10 cellular contexts compared by ENCODE assay signal in genomic region chr1:22089787-22090186, GRCh38. TPM values are rescaled to one million over a fixed set of nuclear protein-coding genes. Genes with fewer than 3 reads are reported as not detected.
A peak's percentile ranks its signal among the peaks of the same experiment; 100 is the strongest.
DNase-seq lines count a peak whose midpoint lies in the region; ATAC-seq and TF ChIP-seq lines count a peak whose summit lies in the region.
"Had no signal": no experiment of that assay in that cellular context is flagged by ENCODE, and none has a peak within 500 bp of the region (broad histone marks: within the 10 kb centered on the region; RNA-seq: fewer than 3 reads in every experiment).

No MANE protein-coding gene starts in this region.

- H3K27ac Mint-ChIP-seq in activated CD4-positive, alpha-beta memory T cell treated with anti-CD3 and anti-CD28 coated beads for 36 hours = peak overlapping the region; percentile 87
- H3K27ac Mint-ChIP-seq in immature natural killer cell = peak overlapping the region; percentile 77 to 89 (median 84)

- no peaks in the 10 kb centered on the region for H3K27me3 Mint-ChIP-seq in activated CD4-positive, alpha-beta memory T cell treated with anti-CD3 and anti-CD28 coated beads for 36 hours
- H3K27me3 Mint-ChIP-seq in immature natural killer cell (ENCODE audit: low read depth in 3 of 3) = peaks cover 0 to 2% (median 0%) of the 10 kb centered on the region in 3 donors

- DNase-seq in left ventricle myocardium inferior (no peak), cardiac septum (ENCODE audit: low spot score) (no peak), immature natural killer cell (no peak), upper lobe of right lung (no peak), A673 (ENCODE audit: low spot score) (no peak), NCI-H1694 (lab: John Stamatoyannopoulos, UW) (no peak)
- DNase-seq in activated CD4-positive, alpha-beta memory T cell treated with anti-CD3 and anti-CD28 coated beads for 36 hours = no peak
- DNase-seq: Karpas-422 had no signal

- no peak for TF ChIP-seq CTCF in left ventricle myocardium inferior (IDR thresholded peaks at IDR 0.05; ENCODE audit: borderline replicate concordance)
- TF ChIP-seq CTCF in upper lobe of right lung (IDR thresholded peaks at IDR 0.05) = no peak
- no peak for TF ChIP-seq CTCF in A673 (conservative IDR thresholded peaks at IDR 0.05; ENCODE audit: low read depth, low read length)

- no peaks in the 10 kb centered on the region for H3K27me3 ChIP-seq in left ventricle myocardium inferior (ENCODE audit: low read depth)
- no peaks in the 10 kb centered on the region for H3K27me3 ChIP-seq in upper lobe of right lung
- H3K27me3 ChIP-seq in A673 (replicated peaks; ENCODE audit: insufficient read depth, low read depth, low read length, poor library complexity) = no peaks in the 10 kb centered on the region

- POLR2A ChIA-PET in activated CD4-positive, alpha-beta memory T cell treated with anti-CD3 and anti-CD28 coated beads for 36 hours (lab: Charles Lee) = interaction anchor here (1.0 to 1.1 kb wide), 2 partner anchors 15 to 37 kb away, joined by 3 to 4 read pairs; partner anchors contain the start of gene CDC42
- POLR2A ChIA-PET in A673 (lab: Charles Lee; ENCODE audit: low non-redundant PET) = no interaction called here

- peak; percentile 35 for ATAC-seq in upper lobe of right lung
- no peak for ATAC-seq in HG03565 (IDR thresholded peaks at IDR 0.05; ENCODE audit: unreplicated experiment)

- H3K27ac ChIP-seq in left ventricle myocardium inferior (replicated peaks) = no peak overlapping the region
- H3K27ac ChIP-seq in upper lobe of right lung = peak overlapping the region; percentile 26
- no peak overlapping the region for H3K27ac ChIP-seq in A673 (ENCODE audit: low read depth, low read length, poor library complexity, severe bottlenecking)

- peaks cover 55% of the 10 kb centered on the region for H3K36me3 Mint-ChIP-seq in activated CD4-positive, alpha-beta memory T cell treated with anti-CD3 and anti-CD28 coated beads for 36 hours
- peaks cover 0 to 36% (median 11%) of the 10 kb centered on the region in 3 donors for H3K36me3 Mint-ChIP-seq in immature natural killer cell

- H3K4me3 ChIP-seq in left ventricle myocardium inferior (peak overlapping the region; percentile 16), upper lobe of right lung (peak overlapping the region; percentile 2), A673 (ENCODE audit: low read depth, low read length, poor library complexity, severe bottlenecking) (no peak overlapping the region)
- H3K4me3 ChIP-seq: lung had no signal

- peaks cover 88% of the 10 kb centered on the region for H3K4me1 Mint-ChIP-seq in activated CD4-positive, alpha-beta memory T cell treated with anti-CD3 and anti-CD28 coated beads for 36 hours (ENCODE audit: low read depth)
- H3K4me1 Mint-ChIP-seq in immature natural killer cell = peaks cover 88 to 98% of the 10 kb centered on the region in 2 donors

- H3K9me3 Mint-ChIP-seq in activated CD4-positive, alpha-beta memory T cell treated with anti-CD3 and anti-CD28 coated beads for 36 hours = no peaks in the 10 kb centered on the region
- no peaks in the 10 kb centered on the region for H3K9me3 Mint-ChIP-seq in immature natural killer cell

- H3K4me1 ChIP-seq in left ventricle myocardium inferior = peaks cover 72% of the 10 kb centered on the region
- peaks cover 36% of the 10 kb centered on the region for H3K4me1 ChIP-seq in upper lobe of right lung
- peaks cover 11% of the 10 kb centered on the region for H3K4me1 ChIP-seq in A673 (ENCODE audit: insufficient read depth, low read length, poor library complexity, severe bottlenecking)

- H3K9me3 ChIP-seq in left ventricle myocardium inferior (replicated peaks) (no peaks in the 10 kb centered on the region), upper lobe of right lung (no peaks in the 10 kb centered on the region), A673 (ENCODE audit: low read depth, low read length, poor library complexity, severe bottlenecking) (no peaks in the 10 kb centered on the region)

- H3K36me3 ChIP-seq in left ventricle myocardium inferior = peaks cover 45% of the 10 kb centered on the region
- H3K36me3 ChIP-seq in upper lobe of right lung = peaks cover 76% of the 10 kb centered on the region
- H3K36me3 ChIP-seq in A673 (ENCODE audit: insufficient read depth, low read length, poor library complexity, severe bottlenecking) = peaks cover 22% of the 10 kb centered on the region

- intact Hi-C loops in left ventricle myocardium inferior (cut with micrococcal nuclease) (no loop called here), cardiac septum (cut with DNase I) (no loop called here), upper lobe of right lung (cut with DNase I) (no loop called here), A673 (cut with micrococcal nuclease; ENCODE audit: unreplicated experiment) (no loop called here)
- intact Hi-C loops in activated CD4-positive, alpha-beta memory T cell treated with anti-CD3 and anti-CD28 coated beads for 36 hours (cut with micrococcal nuclease) = loop anchor here (1.0 to 2.0 kb wide), 3 partner anchors 15 to 65 kb away; partner anchors contain the start of gene CDC42

- H3K4me3 Mint-ChIP-seq in activated CD4-positive, alpha-beta memory T cell treated with anti-CD3 and anti-CD28 coated beads for 36 hours = peak overlapping the region; percentile 36
- peak overlapping the region; percentile 70 to 82 (median 72) for H3K4me3 Mint-ChIP-seq in immature natural killer cell

- no TSS peak for BruUV-seq in A673 (replicated peaks; lab: Mats Ljungman, UMichigan)

- CTCF ChIA-PET in activated CD4-positive, alpha-beta memory T cell treated with anti-CD3 and anti-CD28 coated beads for 36 hours (lab: Charles Lee) = no interaction called here
- CTCF ChIA-PET in A673 (lab: Charles Lee) = no interaction called here

RNA-seq across cellular contexts. Expression of gene CDC42, which starts 37.3 kb away (rescaled TPM):
- 126 TPM for total RNA-seq in left ventricle myocardium inferior
- total RNA-seq in cardiac septum = 164 TPM
- 100 to 1,000 TPM; 310 to 314 TPM for total RNA-seq in activated CD4-positive, alpha-beta memory T cell treated with anti-CD3 and anti-CD28 coated beads for 36 hours
- 100 to 1,000 TPM; 220 to 600 (median 473) TPM for polyA plus RNA-seq in immature natural killer cell
- 234 TPM for total RNA-seq in upper lobe of right lung
- 188 and 198 TPM in 2 replicates for total RNA-seq in A673 (2021)

RNA-seq across cellular contexts. Expression of gene WNT4, which starts 53.1 kb away (rescaled TPM):
- total RNA-seq in left ventricle myocardium inferior (not detected), cardiac septum (0.38 TPM), upper lobe of right lung (1.8 TPM), A673 (2021) (not detected in 2 replicates)
- total RNA-seq in activated CD4-positive, alpha-beta memory T cell treated with anti-CD3 and anti-CD28 coated beads for 36 hours = not detected
- under 1 TPM in 1 of 3 donors, not detected in 2; 0.08 TPM for polyA plus RNA-seq in immature natural killer cell
